ENCODE assay signal across 10 cellular contexts in the genomic region with DNA sequence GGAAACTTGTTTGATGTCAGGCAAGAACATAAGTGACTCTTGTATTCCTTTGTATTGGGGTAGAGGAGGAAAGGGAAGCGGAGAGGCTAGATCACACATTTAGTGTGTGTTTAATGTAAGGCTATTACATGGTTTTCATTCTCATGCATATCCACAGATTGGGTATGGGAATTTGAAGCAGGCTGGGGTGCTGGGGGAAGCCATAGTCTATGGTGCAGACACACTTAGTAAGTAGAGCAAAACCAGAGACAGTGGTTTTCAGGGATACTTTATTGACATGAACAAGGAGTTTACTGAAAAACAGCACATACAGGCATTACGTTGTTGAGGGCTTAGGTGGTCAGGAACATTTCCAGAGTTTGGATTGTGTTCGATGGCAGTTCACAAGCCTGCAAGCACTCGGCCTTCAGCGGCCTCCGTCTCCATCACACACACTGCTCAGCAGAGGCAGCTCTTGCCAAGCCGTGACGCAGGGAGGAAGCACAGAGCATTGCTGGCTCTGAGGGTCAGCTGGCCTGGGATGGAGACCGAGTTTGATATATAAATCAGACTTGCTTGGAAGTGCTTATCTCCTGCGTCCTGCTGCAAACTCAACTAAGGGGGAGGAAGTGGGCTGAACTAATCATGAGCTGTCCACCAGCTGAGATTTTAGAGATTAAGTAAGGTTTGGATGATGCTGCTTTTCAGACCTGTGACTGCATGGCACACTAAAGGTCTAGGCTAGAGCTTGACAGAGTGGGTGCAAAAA. TPM values are rescaled to one million over a fixed set of nuclear protein-coding genes. Genes with fewer than 3 reads are reported as not detected.
DNase-seq lines count a peak whose midpoint lies in the region; ATAC-seq and TF ChIP-seq lines count a peak whose summit lies in the region.
"Had no signal": no experiment of that assay in that cellular context is flagged by ENCODE, and none has a peak within 500 bp of the region (broad histone marks: within the 10 kb centered on the region; RNA-seq: fewer than 3 reads in every experiment).

No MANE protein-coding gene starts in this region.

- TF ChIP-seq CTCF in HFFc6 (IDR thresholded peaks at IDR 0.05) (no peak), adrenal gland (IDR thresholded peaks at IDR 0.05) (no peak), sigmoid colon (IDR thresholded peaks at IDR 0.05) (no peak)

- peak overlapping the region; percentile 69 for H3K27ac Mint-ChIP-seq in HFFc6
- H3K27ac Mint-ChIP-seq: memory B cell had no signal

- peaks cover 23% of the 10 kb centered on the region for H3K36me3 Mint-ChIP-seq in HFFc6 (ENCODE audit: low read depth)
- H3K36me3 Mint-ChIP-seq: memory B cell had no signal

- H3K4me1 ChIP-seq in adrenal gland (replicated peaks in 1 of 2), result peaks cover 10 to 37% of the 10 kb centered on the region in 2 donors
- peaks cover 0 to 11% (median 0%) of the 10 kb centered on the region in 4 donors for H3K4me1 ChIP-seq in sigmoid colon

- no peaks in the 10 kb centered on the region for H3K27me3 ChIP-seq in adrenal gland
- no peaks in the 10 kb centered on the region for H3K27me3 ChIP-seq in sigmoid colon

- no peak for TF ChIP-seq EP300 in sigmoid colon (IDR thresholded peaks at IDR 0.05)

- peaks cover 0 to 6% of the 10 kb centered on the region in 2 donors for H3K36me3 ChIP-seq in adrenal gland (replicated peaks in 1 of 2)
- no peaks in the 10 kb centered on the region for H3K36me3 ChIP-seq in sigmoid colon

- peak in 1 of 2 donors; percentile 39 for TF ChIP-seq POLR2A in adrenal gland (IDR thresholded peaks at IDR 0.05)
- TF ChIP-seq POLR2A in sigmoid colon (IDR thresholded peaks at IDR 0.05), result no peak

- H3K4me3 Mint-ChIP-seq in HFFc6, result peak overlapping the region; percentile 22
- H3K4me3 Mint-ChIP-seq: memory B cell had no signal

- H3K27me3 Mint-ChIP-seq in HFFc6 (ENCODE audit: insufficient read depth), result peaks cover 13% of the 10 kb centered on the region

- peak overlapping the region; percentile 60 to 86 (median 72) for H3K27ac ChIP-seq in adrenal gland
- peak overlapping the region in 2 of 4 donors; percentile 22 to 34 for H3K27ac ChIP-seq in sigmoid colon

- 13 to 20% (median 16%) methylated on average over 7 to 10 of the region's 10 CpGs for WGBS in adrenal gland, 4 donors
- WGBS in sigmoid colon, 2 donors, result 47 to 80% methylated on average over 10 of the region's 10 CpGs

- DNase-seq in HFFc6 (peak; percentile 74), adrenal gland (peak; percentile 90 to 99 (median 98)), left cardiac atrium (peak; percentile 86), sigmoid colon (peak; percentile 78), NCI-H1694 treated with DMSO at 0.1 percent for 48 hours (lab: John Stamatoyannopoulos, UW) (no peak), glomerular visceral epithelial cell (ENCODE audit: extremely low spot score) (no peak), NCI-H2196 treated with DMSO at 0.1 percent for 48 hours (lab: John Stamatoyannopoulos, UW; ENCODE audit: unreplicated experiment) (no peak)
- DNase-seq: Karpas-422 had no signal

- peak; percentile 86 to 91 for ATAC-seq in left cardiac atrium
- ATAC-seq in GM18502 (IDR thresholded peaks at IDR 0.05; ENCODE audit: poor library complexity, unreplicated experiment), result no peak

- intact Hi-C loops in adrenal gland (cut with DNase I), result no loop called here
- intact Hi-C loops in left cardiac atrium (cut with DNase I), result no loop called here
- intact Hi-C loops in sigmoid colon (cut with DNase I), result no loop called here

- H3K4me3 ChIP-seq in adrenal gland (no peak overlapping the region), sigmoid colon (no peak overlapping the region)

- H3K9me3 Mint-ChIP-seq in HFFc6, result no peaks in the 10 kb centered on the region
- H3K9me3 Mint-ChIP-seq: memory B cell had no signal

- peaks cover 50% of the 10 kb centered on the region for H3K4me1 Mint-ChIP-seq in HFFc6 (ENCODE audit: low read depth)
- H3K4me1 Mint-ChIP-seq: memory B cell had no signal

- H3K9me3 ChIP-seq in adrenal gland (replicated peaks in 1 of 3) (no peaks in the 10 kb centered on the region), sigmoid colon (no peaks in the 10 kb centered on the region)

RNA-seq across cellular contexts. Expression of gene SCN3B, which starts 25.3 kb away (rescaled TPM):
- total RNA-seq in HFFc6 (2021; fragmentation: NEBNext Ultra II Directional; extraction: Animal tissue kit (Norgen Biotek cat#: 25700)), result not detected
- total RNA-seq in adrenal gland (1 to 10 TPM in 4 of 8 donors, under 1 TPM in 3, not detected in 1; 0.36 to 9.5 (median 1.7) TPM), left cardiac atrium (1 to 10 TPM; 1.2 TPM), sigmoid colon (1 to 10 TPM; 2.0 to 3.0 (median 2.6) TPM)
- polyA plus RNA-seq in adrenal gland (10 to 100 TPM in 1 of 3 donors, 1 to 10 TPM in 2; 2.3 to 10.5 (median 7.0) TPM), sigmoid colon (1 to 10 TPM in 1 of 3 donors, under 1 TPM in 1, not detected in 1; 0.60 to 1.5 TPM)

Comparison
In these comparisons a context has a peak if more than half of its experiments do, and no peak if none do; other contexts are left out.
1. DNase-seq: peak in HFFc6 (single experiment), adrenal gland (7 of 7), left cardiac atrium (single experiment) and sigmoid colon (single experiment); none in NCI-H1694 treated with DMSO at 0.1 percent for 48 hours (single experiment), glomerular visceral epithelial cell (single experiment) and NCI-H2196 treated with DMSO at 0.1 percent for 48 hours (single experiment).